20 cellular contexts compared by ENCODE assay signal in the genomic region with DNA sequence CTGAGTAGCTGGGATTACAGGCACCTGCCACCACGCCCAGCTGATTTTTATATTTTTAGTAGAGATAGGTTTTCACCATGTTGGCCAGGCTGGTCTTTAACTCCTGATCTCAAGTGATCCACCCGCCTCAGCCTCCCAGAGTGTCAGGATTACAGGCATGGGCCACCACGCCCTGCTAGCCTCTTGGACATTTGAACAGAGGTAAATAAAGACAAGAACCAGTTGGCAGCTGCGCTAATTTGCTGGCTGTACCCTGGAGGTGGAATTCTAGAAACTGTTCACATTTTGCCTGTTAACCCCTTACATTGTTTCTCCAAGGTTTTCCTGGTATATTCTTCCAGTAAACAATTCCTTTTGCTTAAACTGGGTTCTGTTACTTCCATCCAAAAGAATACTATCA.
DNase-seq lines count a peak whose midpoint lies in the region; ATAC-seq and TF ChIP-seq lines count a peak whose summit lies in the region.
"Had no signal": no experiment of that assay in that cellular context is flagged by ENCODE, and none has a peak within 500 bp of the region (broad histone marks: within the 10 kb centered on the region; RNA-seq: fewer than 3 reads in every experiment).

No MANE protein-coding gene starts in this region.

- peaks cover 45% of the 10 kb centered on the region for H4K20me1 ChIP-seq in SK-N-SH (ENCODE audit: insufficient read depth)
- H4K20me1 ChIP-seq: BLaER1 had no signal

- peaks cover 53% of the 10 kb centered on the region for H3K4me1 ChIP-seq in ectodermal cell (ENCODE audit: control insufficient read depth, insufficient read depth, low read length)
- H3K4me1 ChIP-seq in parathyroid adenoma: peaks cover 38% of the 10 kb centered on the region
- peaks cover 13 to 14% of the 10 kb centered on the region in 2 experiments; a peak in 3 of 4 replicates for H3K4me1 ChIP-seq in SK-N-SH (ENCODE audit: control insufficient read depth in 1 of 2, insufficient read depth in 2 of 2, low read depth in 1 of 2, low read length in 1 of 2)
- H3K4me1 ChIP-seq: BLaER1 had no signal

- CTCF ChIA-PET in SK-N-SH (lab: Yijun Ruan, JAX): interaction anchor here (1.3 to 1.8 kb wide), 3 partner anchors 21 to 31 kb away, joined by 3 to 4 read pairs (median 4); no protein-coding TSS in a partner anchor

- peaks cover 5% of the 10 kb centered on the region for H3K9me3 Mint-ChIP-seq in activated T-helper 17 cell treated with anti-CD3 and anti-CD28 coated beads, Interleukin-2, amount 50 U/mL, for 72 hours

- no peaks in the 10 kb centered on the region for H3K27me3 Mint-ChIP-seq in activated T-helper 17 cell treated with anti-CD3 and anti-CD28 coated beads, Interleukin-2, amount 50 U/mL, for 72 hours
- H3K27me3 Mint-ChIP-seq: CD4-positive, CD25-positive, alpha-beta regulatory T cell had no signal

- no peak for ATAC-seq in activated T-helper 17 cell treated with anti-CD3 and anti-CD28 coated beads, Interleukin-2, amount 50 U/mL, for 72 hours (replicated peaks)
- ATAC-seq: PC-3 had no signal

- 93 to 97% methylated on average over 4 of the region's 4 CpGs for WGBS in ectodermal cell, 2 experiments
- WGBS in SK-N-SH (ENCODE audit: low lambda C conversion rate): 79% methylated on average over 4 of the region's 4 CpGs

- no peaks in the 10 kb centered on the region for H3K4me1 Mint-ChIP-seq in activated T-helper 17 cell treated with anti-CD3 and anti-CD28 coated beads, Interleukin-2, amount 50 U/mL, for 72 hours
- H3K4me1 Mint-ChIP-seq: CD4-positive, CD25-positive, alpha-beta regulatory T cell had no signal

- no peaks in the 10 kb centered on the region for H3K36me3 Mint-ChIP-seq in activated T-helper 17 cell treated with anti-CD3 and anti-CD28 coated beads, Interleukin-2, amount 50 U/mL, for 72 hours (ENCODE audit: low read depth)
- H3K36me3 Mint-ChIP-seq: CD4-positive, CD25-positive, alpha-beta regulatory T cell had no signal

- H2AFZ ChIP-seq in parathyroid adenoma: no peak overlapping the region
- no peak overlapping the region for H2AFZ ChIP-seq in SK-N-SH (ENCODE audit: low read depth)
- H2AFZ ChIP-seq: GM23248 had no signal

- H3K9me3 ChIP-seq in ectodermal cell (ENCODE audit: control insufficient read depth, low read length): no peaks in the 10 kb centered on the region
- H3K9me3 ChIP-seq in parathyroid adenoma (ENCODE audit: control insufficient read depth, low read length): no peaks in the 10 kb centered on the region
- no peaks in the 10 kb centered on the region for H3K9me3 ChIP-seq in SK-N-SH
- H3K9me3 ChIP-seq: BLaER1 had no signal

- POLR2A ChIA-PET in SK-N-SH (lab: Yijun Ruan, JAX): no interaction called here

- H3K79me2 ChIP-seq in parathyroid adenoma (no peaks in the 10 kb centered on the region), SK-N-SH (ENCODE audit: insufficient read depth) (peaks cover 98% of the 10 kb centered on the region)

- H3K27me3 ChIP-seq in ectodermal cell (ENCODE audit: control insufficient read depth, insufficient read depth, low read length, poor library complexity, severe bottlenecking): no peaks in the 10 kb centered on the region
- no peaks in the 10 kb centered on the region for H3K27me3 ChIP-seq in parathyroid adenoma (ENCODE audit: control insufficient read depth, insufficient read depth, low read length)
- H3K27me3 ChIP-seq in SK-N-SH (ENCODE audit: insufficient read depth): no peaks in the 10 kb centered on the region
- H3K27me3 ChIP-seq: BLaER1 had no signal

- no peaks in the 10 kb centered on the region for H3K36me3 ChIP-seq in ectodermal cell (ENCODE audit: control insufficient read depth, insufficient read depth, low read length)
- no peaks in the 10 kb centered on the region for H3K36me3 ChIP-seq in parathyroid adenoma (ENCODE audit: control insufficient read depth, insufficient read depth, low read length)
- H3K36me3 ChIP-seq in SK-N-SH (replicated peaks in 1 of 2; ENCODE audit: control insufficient read depth in 1 of 2, insufficient read depth in 2 of 2, low read length in 1 of 2): peaks cover under 1 to 21% of the 10 kb centered on the region in 2 experiments
- H3K36me3 ChIP-seq: BLaER1 had no signal

- H3K4me2 ChIP-seq in parathyroid adenoma (ENCODE audit: low read length) (no peak overlapping the region), SK-N-SH (no peak overlapping the region)
- H3K4me2 ChIP-seq: BLaER1 had no signal

- H3K4me3 Mint-ChIP-seq in activated T-helper 17 cell treated with anti-CD3 and anti-CD28 coated beads, Interleukin-2, amount 50 U/mL, for 72 hours: no peak overlapping the region
- H3K4me3 Mint-ChIP-seq: CD4-positive, CD25-positive, alpha-beta regulatory T cell had no signal

- TF ChIP-seq CTCF in parathyroid adenoma (IDR thresholded peaks at IDR 0.05) (no peak), SK-N-SH (IDR thresholded peaks at IDR 0.05) (no peak)

- peaks cover 11% of the 10 kb centered on the region for H3F3A ChIP-seq in SK-N-SH (replicated peaks; ENCODE audit: insufficient read depth)

- TF ChIP-seq RAD21 in SK-N-SH (IDR thresholded peaks at IDR 0.05; ENCODE audit: low read length): no peak

- H3K9ac ChIP-seq in parathyroid adenoma (no peak overlapping the region), SK-N-SH (no peak overlapping the region)
- H3K9ac ChIP-seq: BLaER1, GM23248 had no signal

- DNase-seq in NCI-H510A treated with DMSO at 0.1 percent for 48 hours (lab: John Stamatoyannopoulos, UW) (peak; percentile 40), NCI-H510A (lab: John Stamatoyannopoulos, UW) (no peak), NCI-H69 (lab: John Stamatoyannopoulos, UW) (peak; percentile 11), SK-N-SH (no peak)
- DNase-seq: CD4-positive, CD25-positive, alpha-beta regulatory T cell; H7; KBM-7; MV-4-11; NCI-H1105; NCI-H1436 treated with DMSO at 0.1 percent for 48 hours; NCI-H187 treated with DMSO at 0.1 percent for 48 hours; NCI-H2227 treated with DMSO at 0.1 percent for 48 hours; NCI-H82; NK-92 treated with Interleukin-12 subunit alpha and Interleukin-12 subunit beta, amount 100 ng/mL, for 24 hours; PC-3 had no signal

- TF ChIP-seq EP300 in SK-N-SH (IDR thresholded peaks at IDR 0.05; ENCODE audit: borderline replicate concordance in 1 of 2, low read depth in 1 of 2, low read length in 1 of 2): no peak

- H3K27ac ChIP-seq in ectodermal cell (ENCODE audit: insufficient read depth, low read depth, low read length, poor library complexity, severe bottlenecking) (peak overlapping the region; percentile 6), parathyroid adenoma (peak overlapping the region; percentile 30), SK-N-SH (ENCODE audit: low read depth in 2 of 2, low read length in 1 of 2) (peak overlapping the region in 1 of 2 experiments; percentile 6; a peak in 1 of 4 replicates)
- H3K27ac ChIP-seq: BLaER1, GM23248 had no signal

- H3K4me3 ChIP-seq in ectodermal cell (ENCODE audit: insufficient read depth, low read depth, low read length) (no peak overlapping the region), parathyroid adenoma (ENCODE audit: low read depth, low read length) (no peak overlapping the region), SK-N-SH (ENCODE audit: low read depth in 2 of 2, low read length in 1 of 2) (no peak overlapping the region)
- H3K4me3 ChIP-seq: BLaER1, GM23248 had no signal

- no peaks in the 10 kb centered on the region for H3K9me2 ChIP-seq in SK-N-SH

- H3K27ac Mint-ChIP-seq in activated T-helper 17 cell treated with anti-CD3 and anti-CD28 coated beads, Interleukin-2, amount 50 U/mL, for 72 hours: no peak overlapping the region
- H3K27ac Mint-ChIP-seq: CD4-positive, CD25-positive, alpha-beta regulatory T cell had no signal

TF ChIP-seq in SK-N-SH, 30 proteins besides CTCF, POLR2A, EP300 and RAD21 (continues in another document):
- TF ChIP-seq ELF1 (IDR thresholded peaks at IDR 0.05) (no peak), RFX5 (IDR thresholded peaks at IDR 0.05; ENCODE audit: low read length) (no peak), IRF3 (IDR thresholded peaks at IDR 0.05; ENCODE audit: low read depth, low read length) (no peak), FOXJ3 (CRISPR knock-in tag; IDR thresholded peaks at IDR 0.05) (no peak), MAX (IDR thresholded peaks at IDR 0.05; ENCODE audit: low read depth) (no peak), GABPA (IDR thresholded peaks at IDR 0.05; ENCODE audit: low read depth) (no peak), JUND (IDR thresholded peaks at IDR 0.05) (no peak), FOXM1 (IDR thresholded peaks at IDR 0.05; ENCODE audit: low read depth) (no peak), POLR2AphosphoS5 (IDR thresholded peaks at IDR 0.05; ENCODE audit: low read depth, low read length) (no peak), MEF2A (IDR thresholded peaks at IDR 0.05; ENCODE audit: borderline replicate concordance, low read depth) (no peak), RCOR1 (IDR thresholded peaks at IDR 0.05; ENCODE audit: low read length) (no peak), SMC3 (IDR thresholded peaks at IDR 0.05; ENCODE audit: low read depth, low read length) (no peak), FOSL2 (IDR thresholded peaks at IDR 0.05; ENCODE audit: borderline replicate concordance, low read depth) (no peak)
- TF ChIP-seq, protein P1, sequence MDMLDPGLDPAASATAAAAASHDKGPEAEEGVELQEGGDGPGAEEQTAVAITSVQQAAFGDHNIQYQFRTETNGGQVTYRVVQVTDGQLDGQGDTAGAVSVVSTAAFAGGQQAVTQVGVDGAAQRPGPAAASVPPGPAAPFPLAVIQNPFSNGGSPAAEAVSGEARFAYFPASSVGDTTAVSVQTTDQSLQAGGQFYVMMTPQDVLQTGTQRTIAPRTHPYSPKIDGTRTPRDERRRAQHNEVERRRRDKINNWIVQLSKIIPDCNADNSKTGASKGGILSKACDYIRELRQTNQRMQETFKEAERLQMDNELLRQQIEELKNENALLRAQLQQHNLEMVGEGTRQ (IDR thresholded peaks at IDR 0.05; ENCODE audit: borderline replicate concordance, low read depth, low read length): no peak

Comparison
In these comparisons a context has a peak if more than half of its experiments do, and no peak if none do; other contexts are left out.
1. DNase-seq: peak in NCI-H510A treated with DMSO at 0.1 percent for 48 hours (single experiment) and NCI-H69 (single experiment); none in NCI-H510A (single experiment) and SK-N-SH (single experiment).